ENCODE assay signal across 8 cellular contexts in genomic region chr3:48503406-48504050, GRCh38.
DNase-seq lines count a peak whose midpoint lies in the region; FAIRE-seq and TF ChIP-seq lines count a peak whose summit lies in the region.

No MANE protein-coding gene starts in this region.

- TF ChIP-seq CTCF in VCaP (conservative IDR thresholded peaks at IDR 0.05) (no peak), neutrophil (IDR thresholded peaks at IDR 0.05) (no peak)

- H3K4me1 ChIP-seq in neutrophil (ENCODE audit: control insufficient read depth in 1 of 2, insufficient read depth in 1 of 2, low read depth in 1 of 2, low read length in 1 of 2), result peaks cover 26 to 28% of the 10 kb centered on the region in 2 experiments

- peak overlapping the region; percentile 77 for H3K27ac ChIP-seq in VCaP
- peak overlapping the region; percentile 78 for H3K27ac ChIP-seq in neutrophil

- H3K36me3 ChIP-seq in neutrophil, result no peaks in the 10 kb centered on the region

- TF ChIP-seq POLR2A in H54 (IDR thresholded peaks at IDR 0.05; ENCODE audit: low read depth, low read length), result peak; percentile 14; the same call in 1 of the 2 replicates

- DNase-seq in H54 (ENCODE audit: insufficient read length, low spot score) (peak; percentile 57), fibroblast of peridontal ligament (ENCODE audit: extremely low read depth) (peak; percentile 39), NCI-H2227 (lab: John Stamatoyannopoulos, UW; ENCODE audit: unreplicated experiment) (no peak), NCI-H2081 treated with DMSO at 0.1 percent for 48 hours (lab: John Stamatoyannopoulos, UW) (no peak), SIG-M5 treated with dmso at 0.1 percent for 504 hours (lab: John Stamatoyannopoulos, UW; ENCODE audit: unreplicated experiment) (no peak)
- DNase-seq in activated CD4-positive, CD25-positive, alpha-beta regulatory T cell (lab: John Stamatoyannopoulos, UW), result no peak

- H3K27me3 ChIP-seq in neutrophil, result peaks cover 49% of the 10 kb centered on the region

- H3K4me3 ChIP-seq in neutrophil (ENCODE audit: low read depth in 1 of 2, low read length in 1 of 2), result peak overlapping the region; percentile 84 to 88

- FAIRE-seq in H54 (lab: Jason Lieb, UNC), result no peak

- H3K9me3 ChIP-seq in neutrophil, result no peaks in the 10 kb centered on the region

Comparison
In these comparisons a context has a peak if more than half of its experiments do, and no peak if none do; other contexts are left out.
1. DNase-seq: peak in H54 (single experiment) and fibroblast of peridontal ligament (single experiment); none in NCI-H2227 (single experiment), activated CD4-positive, CD25-positive, alpha-beta regulatory T cell (0 of 4), NCI-H2081 treated with DMSO at 0.1 percent for 48 hours (single experiment) and SIG-M5 treated with dmso at 0.1 percent for 504 hours (single experiment).